Comparison of ENCODE assay signal across 1 cellular context in genomic region chr16:87945351-87946042, GRCh38.
TF ChIP-seq lines count a peak whose summit lies in the region.

No MANE protein-coding gene starts in this region.

TF ChIP-seq in K562, 482 proteins besides CTCF, POLR2A, EP300 and RAD21:
- TF ChIP-seq MAFK (IDR thresholded peaks at IDR 0.05; ENCODE audit: low read length) (peak; percentile 58), C11orf30 (IDR thresholded peaks at IDR 0.05; ENCODE audit: low read depth) (peak; percentile 61), ELF1 (tag; IDR thresholded peaks at IDR 0.05) (no peak), CREM (IDR thresholded peaks at IDR 0.05; ENCODE audit: low read depth) (peak; percentile 74), HNRNPLL (IDR thresholded peaks at IDR 0.05; ENCODE audit: low read depth, low read length, poor library complexity, severe bottlenecking) (no peak), MECOM (CRISPR knock-in tag; IDR thresholded peaks at IDR 0.05) (no peak), PHF20 (IDR thresholded peaks at IDR 0.05; ENCODE audit: partially characterized antibody) (no peak), ATF1 (CRISPR knock-in tag; IDR thresholded peaks at IDR 0.05) (no peak), ATF1 (tag; IDR thresholded peaks at IDR 0.05) (peak; percentile 58; the same call in 1 of the 2 replicates), NR2C1 (IDR thresholded peaks at IDR 0.05) (no peak), NR2C1 (tag; IDR thresholded peaks at IDR 0.05) (no peak), TAF1 (IDR thresholded peaks at IDR 0.05; ENCODE audit: control insufficient read depth, extremely low read depth, insufficient read depth, low read length, severe bottlenecking) (no peak), MCM2 (IDR thresholded peaks at IDR 0.05; ENCODE audit: low read depth) (no peak), USF2 (CRISPR knock-in tag; IDR thresholded peaks at IDR 0.05) (peak; percentile 55), ZNF316 (IDR thresholded peaks at IDR 0.05) (peak; percentile 74), NRF1 (conservative IDR thresholded peaks at IDR 0.05 in 1 of 2, IDR thresholded peaks at IDR 0.05 in 1 of 2) (0 out of 4 replicates have a peak, but pooled peaks of 1 of the 2 experiments have one; percentile 24), ATF3 (IDR thresholded peaks at IDR 0.05) (peak; percentile 40), ATF3 (CRISPR knock-in tag; conservative IDR thresholded peaks at IDR 0.05) (no peak), BHLHE40 (IDR thresholded peaks at IDR 0.05; ENCODE audit: low read length) (peak; percentile 56; the same call in 1 of the 2 replicates)
- TF ChIP-seq, protein P1, sequence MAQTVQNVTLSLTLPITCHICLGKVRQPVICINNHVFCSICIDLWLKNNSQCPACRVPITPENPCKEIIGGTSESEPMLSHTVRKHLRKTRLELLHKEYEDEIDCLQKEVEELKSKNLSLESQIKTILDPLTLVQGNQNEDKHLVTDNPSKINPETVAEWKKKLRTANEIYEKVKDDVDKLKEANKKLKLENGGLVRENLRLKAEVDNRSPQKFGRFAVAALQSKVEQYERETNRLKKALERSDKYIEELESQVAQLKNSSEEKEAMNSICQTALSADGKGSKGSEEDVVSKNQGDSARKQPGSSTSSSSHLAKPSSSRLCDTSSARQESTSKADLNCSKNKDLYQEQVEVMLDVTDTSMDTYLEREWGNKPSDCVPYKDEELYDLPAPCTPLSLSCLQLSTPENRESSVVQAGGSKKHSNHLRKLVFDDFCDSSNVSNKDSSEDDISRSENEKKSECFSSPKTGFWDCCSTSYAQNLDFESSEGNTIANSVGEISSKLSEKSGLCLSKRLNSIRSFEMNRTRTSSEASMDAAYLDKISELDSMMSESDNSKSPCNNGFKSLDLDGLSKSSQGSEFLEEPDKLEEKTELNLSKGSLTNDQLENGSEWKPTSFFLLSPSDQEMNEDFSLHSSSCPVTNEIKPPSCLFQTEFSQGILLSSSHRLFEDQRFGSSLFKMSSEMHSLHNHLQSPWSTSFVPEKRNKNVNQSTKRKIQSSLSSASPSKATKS (CRISPR knock-in tag; IDR thresholded peaks at IDR 0.05): no peak
- TF ChIP-seq, protein P2, sequence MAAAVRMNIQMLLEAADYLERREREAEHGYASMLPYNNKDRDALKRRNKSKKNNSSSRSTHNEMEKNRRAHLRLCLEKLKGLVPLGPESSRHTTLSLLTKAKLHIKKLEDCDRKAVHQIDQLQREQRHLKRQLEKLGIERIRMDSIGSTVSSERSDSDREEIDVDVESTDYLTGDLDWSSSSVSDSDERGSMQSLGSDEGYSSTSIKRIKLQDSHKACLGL (CRISPR knock-in tag; IDR thresholded peaks at IDR 0.05; ENCODE audit: borderline replicate concordance, poor library complexity, severe bottlenecking): no peak
- TF ChIP-seq, protein P3, sequence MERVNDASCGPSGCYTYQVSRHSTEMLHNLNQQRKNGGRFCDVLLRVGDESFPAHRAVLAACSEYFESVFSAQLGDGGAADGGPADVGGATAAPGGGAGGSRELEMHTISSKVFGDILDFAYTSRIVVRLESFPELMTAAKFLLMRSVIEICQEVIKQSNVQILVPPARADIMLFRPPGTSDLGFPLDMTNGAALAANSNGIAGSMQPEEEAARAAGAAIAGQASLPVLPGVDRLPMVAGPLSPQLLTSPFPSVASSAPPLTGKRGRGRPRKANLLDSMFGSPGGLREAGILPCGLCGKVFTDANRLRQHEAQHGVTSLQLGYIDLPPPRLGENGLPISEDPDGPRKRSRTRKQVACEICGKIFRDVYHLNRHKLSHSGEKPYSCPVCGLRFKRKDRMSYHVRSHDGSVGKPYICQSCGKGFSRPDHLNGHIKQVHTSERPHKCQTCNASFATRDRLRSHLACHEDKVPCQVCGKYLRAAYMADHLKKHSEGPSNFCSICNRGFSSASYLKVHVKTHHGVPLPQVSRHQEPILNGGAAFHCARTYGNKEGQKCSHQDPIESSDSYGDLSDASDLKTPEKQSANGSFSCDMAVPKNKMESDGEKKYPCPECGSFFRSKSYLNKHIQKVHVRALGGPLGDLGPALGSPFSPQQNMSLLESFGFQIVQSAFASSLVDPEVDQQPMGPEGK (CRISPR knock-in tag; IDR thresholded peaks at IDR 0.05; ENCODE audit: borderline replicate concordance): no peak
TF ChIP-seq in K562: peak in this region for 9.
